Comparison of ENCODE assay signal across 17 cellular contexts in genomic region chr5:96066386-96066719, GRCh38.
DNase-seq lines count a peak whose midpoint lies in the region; ATAC-seq and TF ChIP-seq lines count a peak whose summit lies in the region.
"Had no signal": no experiment of that assay in that cellular context is flagged by ENCODE, and none has a peak within 500 bp of the region (broad histone marks: within the 10 kb centered on the region; RNA-seq: fewer than 3 reads in every experiment).

No MANE protein-coding gene starts in this region.

- TF ChIP-seq CTCF in HFFc6 (IDR thresholded peaks at IDR 0.05), result no peak
- no peak for TF ChIP-seq CTCF in adrenal gland (IDR thresholded peaks at IDR 0.05)

- peaks cover 58% of the 10 kb centered on the region for H3K4me1 Mint-ChIP-seq in HFFc6 (ENCODE audit: low read depth)
- peaks cover 35% of the 10 kb centered on the region for H3K4me1 Mint-ChIP-seq in activated T-helper 17 cell treated with anti-CD3 and anti-CD28 coated beads, Interleukin-2, amount 50 U/mL, for 72 hours
- H3K4me1 Mint-ChIP-seq: B cell had no signal

- H3K36me3 ChIP-seq in adrenal gland (replicated peaks in 1 of 2), result no peaks in the 10 kb centered on the region

- no peaks in the 10 kb centered on the region for H3K9me3 ChIP-seq in adrenal gland (replicated peaks in 1 of 3)

- H3K27ac ChIP-seq in adrenal gland, result no peak overlapping the region

- H3K9me3 Mint-ChIP-seq in HFFc6, result no peaks in the 10 kb centered on the region
- H3K9me3 Mint-ChIP-seq in activated T-helper 17 cell treated with anti-CD3 and anti-CD28 coated beads, Interleukin-2, amount 50 U/mL, for 72 hours, result no peaks in the 10 kb centered on the region
- H3K9me3 Mint-ChIP-seq: GM23338 had no signal

- no peaks in the 10 kb centered on the region for H3K27me3 ChIP-seq in adrenal gland

- no peaks in the 10 kb centered on the region for H3K4me1 ChIP-seq in adrenal gland (replicated peaks in 1 of 2)

- DNase-seq in EH (ENCODE audit: low read depth) (peak; percentile 47), HFFc6 (no peak), iris pigment epithelial cell (ENCODE audit: low read depth) (peak; percentile 67), adrenal gland (no peak)
- no peak for DNase-seq in stimulated activated CD4-positive, alpha-beta T cell treated with anti-CD3 and anti-CD28 coated beads, Interleukin-4, amount 100 ng/mL, for 24 hours
- DNase-seq: cerebellar nuclear complex; DMS153; kidney; midbrain; NCI-H1105 treated with DMSO at 0.1 percent for 48 hours; NCI-H345; stimulated activated naive CD4-positive, alpha-beta T cell treated with Interleukin-2 at 50 U/mL for 16 hours had no signal

- H3K27me3 Mint-ChIP-seq in HFFc6 (ENCODE audit: insufficient read depth), result peaks cover under 1% of the 10 kb centered on the region; the same call in 1 of the 2 replicates
- H3K27me3 Mint-ChIP-seq in activated T-helper 17 cell treated with anti-CD3 and anti-CD28 coated beads, Interleukin-2, amount 50 U/mL, for 72 hours, result no peaks in the 10 kb centered on the region
- H3K27me3 Mint-ChIP-seq: B cell had no signal

- WGBS in adrenal gland, 4 donors, result 60 to 76% (median 66%) methylated on average over 1 of the region's 1 CpG

- H3K4me3 Mint-ChIP-seq in HFFc6, result peak overlapping the region; percentile 33
- H3K4me3 Mint-ChIP-seq in activated T-helper 17 cell treated with anti-CD3 and anti-CD28 coated beads, Interleukin-2, amount 50 U/mL, for 72 hours, result peak overlapping the region; percentile 53
- H3K4me3 Mint-ChIP-seq: B cell, GM23338 had no signal

- H3K36me3 Mint-ChIP-seq in HFFc6 (ENCODE audit: low read depth), result peaks cover 4% of the 10 kb centered on the region
- no peaks in the 10 kb centered on the region for H3K36me3 Mint-ChIP-seq in activated T-helper 17 cell treated with anti-CD3 and anti-CD28 coated beads, Interleukin-2, amount 50 U/mL, for 72 hours (ENCODE audit: low read depth)

- H3K4me3 ChIP-seq in adrenal gland, result no peak overlapping the region
- H3K4me3 ChIP-seq: GM23338 had no signal

- H3K27ac Mint-ChIP-seq in HFFc6, result peak overlapping the region; percentile 93
- peak overlapping the region; percentile 93 for H3K27ac Mint-ChIP-seq in activated T-helper 17 cell treated with anti-CD3 and anti-CD28 coated beads, Interleukin-2, amount 50 U/mL, for 72 hours
- H3K27ac Mint-ChIP-seq: B cell, GM23338 had no signal

- no peak for TF ChIP-seq POLR2A in adrenal gland (IDR thresholded peaks at IDR 0.05)

- ATAC-seq in activated T-helper 17 cell treated with anti-CD3 and anti-CD28 coated beads, Interleukin-2, amount 50 U/mL, for 72 hours (replicated peaks), result no peak
- ATAC-seq in GM18861 (IDR thresholded peaks at IDR 0.05; ENCODE audit: unreplicated experiment), result no peak
- no peak for ATAC-seq in GM19324 (IDR thresholded peaks at IDR 0.05; ENCODE audit: low FRiP score, unreplicated experiment)

- intact Hi-C loops in adrenal gland (cut with DNase I), result no loop called here

Comparison
In these comparisons a context has a peak if more than half of its experiments do, and no peak if none do; other contexts are left out.
1. DNase-seq: peak in EH (single experiment) and iris pigment epithelial cell (single experiment); none in HFFc6 (single experiment), adrenal gland (0 of 7) and stimulated activated CD4-positive, alpha-beta T cell treated with anti-CD3 and anti-CD28 coated beads, Interleukin-4, amount 100 ng/mL, for 24 hours (single experiment).